7 cellular contexts compared by ENCODE assay signal in the genomic region with DNA sequence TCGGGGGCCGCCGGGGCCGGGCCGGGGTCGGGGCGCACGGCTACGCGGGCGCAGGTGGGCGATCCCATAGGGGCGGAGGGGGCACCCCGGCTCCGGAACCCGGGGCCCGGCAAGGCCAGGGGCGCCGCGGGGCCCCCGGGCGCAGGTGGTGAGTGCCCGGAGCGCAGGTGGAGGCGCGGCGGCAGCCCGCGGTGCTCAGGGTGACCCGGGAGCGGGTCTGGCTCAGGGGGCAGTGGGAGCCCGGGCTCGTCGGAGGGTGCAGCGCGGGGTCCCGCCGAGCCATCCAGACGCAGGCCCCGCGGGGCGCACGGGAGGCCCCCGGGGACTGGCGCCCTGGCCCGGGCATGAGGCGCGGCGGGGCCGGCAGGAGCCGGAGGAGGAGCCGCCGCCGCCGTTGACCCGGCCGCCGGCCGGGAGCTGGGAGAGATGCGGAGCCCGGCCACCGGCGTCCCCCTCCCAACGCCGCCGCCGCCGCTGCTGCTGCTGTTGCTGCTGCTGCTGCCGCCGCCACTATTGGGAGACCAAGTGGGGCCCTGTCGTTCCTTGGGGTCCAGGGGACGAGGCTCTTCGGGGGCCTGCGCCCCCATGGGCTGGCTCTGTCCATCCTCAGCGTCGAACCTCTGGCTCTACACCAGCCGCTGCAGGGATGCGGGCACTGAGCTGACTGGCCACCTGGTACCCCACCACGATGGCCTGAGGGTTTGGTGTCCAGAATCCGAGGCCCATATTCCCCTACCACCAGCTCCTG. TPM values are rescaled to one million over a fixed set of nuclear protein-coding genes. Genes with fewer than 3 reads are reported as not detected.
A peak's percentile ranks its signal among the peaks of the same experiment; 100 is the strongest.
DNase-seq lines count a peak whose midpoint lies in the region; ATAC-seq, FAIRE-seq and TF ChIP-seq lines count a peak whose summit lies in the region.
"Had no signal": no experiment of that assay in that cellular context is flagged by ENCODE, and none has a peak within 500 bp of the region (broad histone marks: within the 10 kb centered on the region; RNA-seq: fewer than 3 reads in every experiment).

No MANE protein-coding gene starts in this region.

- CTCF ChIA-PET in H1 (lab: Charles Lee; ENCODE audit: partially characterized antibody) = interaction anchor here (0.5 to 28.7 kb wide), 13 partner anchors 10 to 230 kb away, joined by 3 to 651 read pairs (median 4); a partner anchor contains a TSS

- H3K36me3 ChIP-seq in H1 (ENCODE audit: control insufficient read depth in 2 of 4, insufficient read depth in 4 of 4, low read length in 3 of 4) = peaks cover 0 to 8% (median 0%) of the 10 kb centered on the region in 4 experiments; a peak in 3 of 8 replicates

- H3K9ac ChIP-seq in H1 (replicated peaks in 1 of 4; ENCODE audit: extremely low read depth in 1 of 4, low read depth in 3 of 4, low read length in 3 of 4) = peak overlapping the region in 1 of 4 experiments; percentile 24; a peak in 2 of 7 replicates

- ATAC-seq in GM19035 (IDR thresholded peaks at IDR 0.05; ENCODE audit: unreplicated experiment) (peak; percentile 38), HG03439 (IDR thresholded peaks at IDR 0.05; ENCODE audit: unreplicated experiment) (peak; percentile 38)

- peaks cover 0 to 22% (median 16%) of the 10 kb centered on the region in 4 experiments; a peak in 5 of 7 replicates for H3K27me3 ChIP-seq in H1 (replicated peaks in 1 of 4; ENCODE audit: control insufficient read depth in 3 of 4, extremely low read depth in 1 of 4, insufficient read depth in 3 of 4, low read length in 3 of 4)

- no peak overlapping the region; the same call in 1 of the 2 replicates for H3K27ac ChIP-seq in H1 (ENCODE audit: low read depth, low read length)

- peak overlapping the region; percentile 54 to 84; a peak in 3 of 4 replicates for H3K4me2 ChIP-seq in H1 (ENCODE audit: insufficient read depth in 1 of 2, low read depth in 2 of 2, low read length in 2 of 2)

- no peak overlapping the region for H2AFZ ChIP-seq in H1 (ENCODE audit: low read length)

- H2AK5ac ChIP-seq in H1 (ENCODE audit: low read depth, low read length) = no peak overlapping the region

- H3K23me2 ChIP-seq in H1 (ENCODE audit: low read depth, low read length) = peaks cover 3% of the 10 kb centered on the region; the same call in 1 of the 2 replicates

- H3K23ac ChIP-seq in H1 (ENCODE audit: insufficient read length) = no peak overlapping the region

- no peak overlapping the region for H4K91ac ChIP-seq in H1 (replicated peaks; ENCODE audit: insufficient read length, low read length)

- no peak for TF ChIP-seq RAD21 in H1 (IDR thresholded peaks at IDR 0.05 in 1 of 2, conservative IDR thresholded peaks at IDR 0.05 in 1 of 2; ENCODE audit: low read depth in 2 of 2, low read length in 2 of 2)

- DNase-seq in H1 (ENCODE audit: low read depth in 1 of 2, low spot score in 2 of 2) (peak in 1 of 2 experiments; percentile 61), skeletal muscle cell (ENCODE audit: low read depth) (no peak), pons (ENCODE audit: low spot score) (no peak), DMS114 treated with DMSO at 0.1 percent for 48 hours (lab: John Stamatoyannopoulos, UW; ENCODE audit: unreplicated experiment) (no peak)

- no peak overlapping the region for H3K56ac ChIP-seq in H1 (replicated peaks; ENCODE audit: insufficient read length, low read depth, low read length)

- no peak overlapping the region for H3K14ac ChIP-seq in H1 (ENCODE audit: insufficient read length)

- FAIRE-seq in H1 (lab: Jason Lieb, UNC) = no peak
- FAIRE-seq: endometrium had no signal

- no peak overlapping the region for H2BK20ac ChIP-seq in H1 (ENCODE audit: low read length)

- no peak for TF ChIP-seq EP300 in H1 (IDR thresholded peaks at IDR 0.05; ENCODE audit: borderline replicate concordance in 1 of 2, low read depth in 2 of 2, low read length in 2 of 2)

- peaks cover 5 to 31% (median 27%) of the 10 kb centered on the region in 4 experiments for H3K4me1 ChIP-seq in H1 (replicated peaks in 1 of 4; ENCODE audit: control insufficient read depth in 3 of 4, insufficient read depth in 4 of 4, low read length in 3 of 4)

- peak overlapping the region; percentile 60 for H3K18ac ChIP-seq in H1 (ENCODE audit: extremely low read depth, low read length)

- 7% methylated on average over 35 of the region's 80 CpGs; no CpG with 5 or more reads in 1 of the 2 experiments for WGBS in H1 (ENCODE audit: extremely low coverage in 1 of 2, insufficient coverage in 1 of 2, insufficient read length in 1 of 2, insufficient replicate concordance in 2 of 2, low coverage in 1 of 2, low lambda C conversion rate in 2 of 2, missing lambda C conversion rate in 1 of 2), 2 experiments

- no peak overlapping the region for H2BK15ac ChIP-seq in H1 (ENCODE audit: low read length)

- H3K4ac ChIP-seq in H1 (replicated peaks; ENCODE audit: insufficient read length, low read depth, low read length) = no peak overlapping the region

- TF ChIP-seq CTCF in H1 (IDR thresholded peaks at IDR 0.05; ENCODE audit: control extremely low read depth in 1 of 3, insufficient read depth in 1 of 3, low read depth in 1 of 3, low read length in 3 of 3) = no peak

- 0 out of 2 replicates have a peak overlapping the region, but pooled peaks have one; percentile 39 for H2BK12ac ChIP-seq in H1 (ENCODE audit: low read depth, low read length)

- peak overlapping the region; percentile 35; the same call in 1 of the 2 replicates for H2BK5ac ChIP-seq in H1 (ENCODE audit: low read depth, low read length)

- H4K20me1 ChIP-seq in H1 (replicated peaks in 1 of 2; ENCODE audit: control insufficient read depth in 1 of 2, insufficient read depth in 2 of 2, low read length in 2 of 2) = peaks cover 3 to 7% of the 10 kb centered on the region in 2 experiments

- no peak overlapping the region for H4K8ac ChIP-seq in H1 (ENCODE audit: extremely low read depth, insufficient read depth, low read length)

- POLR2A ChIA-PET in H1 (lab: Charles Lee; ENCODE audit: partially characterized antibody) = interaction anchor here (0.9 to 12.2 kb wide), 7 partner anchors 10 to 149 kb away, joined by 3 to 252 read pairs (median 6); no protein-coding TSS in a partner anchor

- peaks cover 0 to 22% of the 10 kb centered on the region in 2 experiments; a peak in 1 of 4 replicates for H3K79me2 ChIP-seq in H1 (ENCODE audit: control insufficient read depth in 1 of 2, insufficient read depth in 2 of 2, low read length in 2 of 2)

- H3K4me3 ChIP-seq in H1 (ENCODE audit: extremely low read depth in 1 of 4, insufficient read depth in 2 of 4, low read depth in 3 of 4, low read length in 4 of 4) (peak overlapping the region; percentile 28 to 62 (median 34); a peak in 7 of 8 replicates), skeletal muscle cell (ENCODE audit: low read depth, low read length) (peak overlapping the region; percentile 41)

- no peak overlapping the region for H4K5ac ChIP-seq in H1 (ENCODE audit: insufficient read length, low read depth, low read length)

- H3K9me3 ChIP-seq in H1 (ENCODE audit: insufficient read depth in 2 of 2, low read depth in 1 of 2, low read length in 1 of 2) = no peaks in the 10 kb centered on the region; a peak in 2 of 4 replicates

- no peak for TF ChIP-seq POLR2A in H1 (IDR thresholded peaks at IDR 0.05; ENCODE audit: control extremely low read depth in 1 of 2, low read depth in 2 of 2, low read length in 2 of 2)

- H2BK120ac ChIP-seq in H1 (replicated peaks; ENCODE audit: low read depth, low read length) = no peak overlapping the region

- 0 out of 2 replicates have a peak, but pooled peaks cover 7% of the 10 kb centered on the region for H3K79me1 ChIP-seq in H1 (ENCODE audit: low read depth, low read length)

RNA-seq across cellular contexts. Expression of a gene that starts 0.5 kb away (rescaled TPM):
- total RNA-seq in H1 (2021; fragmentation: NEBNext Ultra II Directional; extraction: Animal tissue kit (Norgen Biotek cat#: 25700)) = 27.7 and 28.0 TPM in 2 replicates
- polyA plus RNA-seq in H1 (2011; rRNA removed) = 12.0 and 25.9 TPM in 2 replicates
- polyA plus RNA-seq in H1 (2011; cell fraction: cytosol; rRNA removed) = 12.4 TPM
- polyA plus RNA-seq in H1 (2011; cell fraction: nucleus; rRNA removed) = 59.6 TPM
- 15.3 to 24.5 TPM (median 21.9 TPM) in 4 replicates for polyA plus RNA-seq in H1 (2012, experiment 1 of 2)
- 16.0 TPM for polyA plus RNA-seq in H1 (2012, experiment 2 of 2)
- 19.9 TPM for polyA plus RNA-seq in H1 (2013, experiment 1 of 2)
- polyA plus RNA-seq in H1 (2013, experiment 2 of 2) = 16.0 TPM
- polyA minus RNA-seq in H1 (2011; rRNA and poly(A)+ RNA removed) = 37.3 and 50.6 TPM in 2 replicates
- polyA minus RNA-seq in H1 (2011; cell fraction: cytosol; rRNA and poly(A)+ RNA removed) = 28.1 TPM
- polyA minus RNA-seq in H1 (2011; cell fraction: nucleus; rRNA and poly(A)+ RNA removed) = 39.4 TPM

RNA-seq across cellular contexts. Expression of a gene that starts 33.1 kb away (rescaled TPM):
- 67.3 and 69.6 TPM in 2 replicates for total RNA-seq in H1 (2021; fragmentation: NEBNext Ultra II Directional; extraction: Animal tissue kit (Norgen Biotek cat#: 25700))
- polyA plus RNA-seq in H1 (2011; rRNA removed) = 56.1 and 83.3 TPM in 2 replicates
- polyA plus RNA-seq in H1 (2011; cell fraction: cytosol; rRNA removed) = 61.4 TPM
- 94.4 TPM for polyA plus RNA-seq in H1 (2011; cell fraction: nucleus; rRNA removed)
- 49.1 to 60.0 TPM (median 56.5 TPM) in 4 replicates for polyA plus RNA-seq in H1 (2012, experiment 1 of 2)
- 58.9 TPM for polyA plus RNA-seq in H1 (2012, experiment 2 of 2)
- polyA plus RNA-seq in H1 (2013, experiment 1 of 2) = 54.5 TPM
- 53.3 TPM for polyA plus RNA-seq in H1 (2013, experiment 2 of 2)
- polyA minus RNA-seq in H1 (2011; rRNA and poly(A)+ RNA removed) = 16.6 and 25.5 TPM in 2 replicates
- polyA minus RNA-seq in H1 (2011; cell fraction: cytosol; rRNA and poly(A)+ RNA removed) = 24.0 TPM
- 21.1 TPM for polyA minus RNA-seq in H1 (2011; cell fraction: nucleus; rRNA and poly(A)+ RNA removed)

RNA-seq across cellular contexts. Expression of a gene that starts 36.1 kb away (rescaled TPM):
- 136 and 146 TPM in 2 replicates for total RNA-seq in H1 (2021; fragmentation: NEBNext Ultra II Directional; extraction: Animal tissue kit (Norgen Biotek cat#: 25700))
- polyA plus RNA-seq in H1 (2011; rRNA removed) = 83.1 and 97.1 TPM in 2 replicates
- 145 TPM for polyA plus RNA-seq in H1 (2011; cell fraction: cytosol; rRNA removed)
- polyA plus RNA-seq in H1 (2011; cell fraction: nucleus; rRNA removed) = 134 TPM
- 150 to 162 TPM (median 155 TPM) in 4 replicates for polyA plus RNA-seq in H1 (2012, experiment 1 of 2)
- polyA plus RNA-seq in H1 (2012, experiment 2 of 2) = 71.7 TPM
- polyA plus RNA-seq in H1 (2013, experiment 1 of 2) = 89.1 TPM
- 87.4 TPM for polyA plus RNA-seq in H1 (2013, experiment 2 of 2)
- 87.1 and 97.9 TPM in 2 replicates for polyA minus RNA-seq in H1 (2011; rRNA and poly(A)+ RNA removed)
- 50.2 TPM for polyA minus RNA-seq in H1 (2011; cell fraction: cytosol; rRNA and poly(A)+ RNA removed)
- polyA minus RNA-seq in H1 (2011; cell fraction: nucleus; rRNA and poly(A)+ RNA removed) = 67.5 TPM

RNA-seq across cellular contexts. Expression of a gene that starts 57.0 kb away (rescaled TPM):
- 0.30 TPM in 1 of 2 replicates, not detected in the other for total RNA-seq in H1 (2021; fragmentation: NEBNext Ultra II Directional; extraction: Animal tissue kit (Norgen Biotek cat#: 25700))
- polyA plus RNA-seq in H1 (2011; rRNA removed) = 0.24 and 0.58 TPM in 2 replicates
- polyA plus RNA-seq in H1 (2011; cell fraction: cytosol; rRNA removed) = 0.17 TPM
- 0.66 TPM for polyA plus RNA-seq in H1 (2011; cell fraction: nucleus; rRNA removed)
- polyA plus RNA-seq in H1 (2012, experiment 1 of 2) = 0.20 to 0.83 TPM (median 0.55 TPM) in 3 of 4 replicates, not detected in the other
- polyA plus RNA-seq in H1 (2012, experiment 2 of 2) = not detected
- 0.24 TPM for polyA plus RNA-seq in H1 (2013, experiment 1 of 2)
- 0.09 TPM for polyA plus RNA-seq in H1 (2013, experiment 2 of 2)
- 0.37 TPM in 1 of 2 replicates, not detected in the other for polyA minus RNA-seq in H1 (2011; rRNA and poly(A)+ RNA removed)
- polyA minus RNA-seq in H1 (2011; cell fraction: cytosol; rRNA and poly(A)+ RNA removed) = 0.81 TPM
- polyA minus RNA-seq in H1 (2011; cell fraction: nucleus; rRNA and poly(A)+ RNA removed) = not detected
